In genomic region chr16:26195225-26195624, GRCh38 we compare ENCODE assay signal across 27 cellular contexts.
"Had no signal": no experiment of that assay in that cellular context is flagged by ENCODE, and none has a peak within 500 bp of the region (broad histone marks: within the 10 kb centered on the region; RNA-seq: fewer than 3 reads in every experiment).

No MANE protein-coding gene starts in this region.

- H3K4me3 ChIP-seq: adrenal gland, SK-N-MC had no signal

- H3K4me1 ChIP-seq: adrenal gland had no signal

- H3K27ac ChIP-seq: adrenal gland, SK-N-MC had no signal

- H3K9me3 ChIP-seq: adrenal gland had no signal

- H3K27ac Mint-ChIP-seq: activated CD8-positive, alpha-beta memory T cell treated with anti-CD3 and anti-CD28 coated beads, Interleukin-2, amount 10 ng/mL, durations not matched to agents 7 days and 5 days; activated naive CD8-positive, alpha-beta T cell treated with anti-CD3 and anti-CD28 coated beads, Interleukin-2, amount 10 ng/mL, durations not matched to agents 7 days and 5 days; T-cell had no signal

- H3K27me3 ChIP-seq: adrenal gland had no signal

- H3K9me3 Mint-ChIP-seq: activated naive CD8-positive, alpha-beta T cell treated with anti-CD3 and anti-CD28 coated beads, Interleukin-2, amount 10 ng/mL, durations not matched to agents 7 days and 5 days had no signal

- H3K36me3 Mint-ChIP-seq: activated CD8-positive, alpha-beta memory T cell treated with anti-CD3 and anti-CD28 coated beads, Interleukin-2, amount 10 ng/mL, durations not matched to agents 7 days and 5 days; activated naive CD8-positive, alpha-beta T cell treated with anti-CD3 and anti-CD28 coated beads, Interleukin-2, amount 10 ng/mL, durations not matched to agents 7 days and 5 days; T-cell had no signal

- ATAC-seq: activated CD4-positive, alpha-beta T cell treated with anti-CD3 and anti-CD28 coated beads for 36 hours; activated CD8-positive, alpha-beta memory T cell treated with anti-CD3 and anti-CD28 coated beads, Interleukin-2, amount 10 ng/mL, durations not matched to agents 7 days and 5 days; activated T-cell treated with anti-CD3 and anti-CD28 coated beads, Interleukin-2, amount 50 U/mL, for 4 hours; Panc1; Right ventricle myocardium inferior; T-cell had no signal

- DNase-seq: activated CD4-positive, alpha-beta T cell treated with anti-CD3 and anti-CD28 coated beads for 36 hours; activated CD4-positive, alpha-beta T cell treated with anti-CD3 and anti-CD28 coated beads, Interleukin-2, amount 50 U/mL, for 1 hour; activated CD4-positive, CD25-positive, alpha-beta regulatory T cell; activated CD8-positive, alpha-beta memory T cell treated with anti-CD3 and anti-CD28 coated beads, Interleukin-2, amount 10 ng/mL, durations not matched to agents 7 days and 5 days; activated naive CD4-positive, alpha-beta T cell treated with anti-CD3 and anti-CD28 coated beads, Interleukin-2, amount 50 U/mL, for 16 hours; activated naive CD8-positive, alpha-beta T cell treated with anti-CD3 and anti-CD28 coated beads, Interleukin-2, amount 10 ng/mL, durations not matched to agents 7 days and 5 days; activated T-cell treated with anti-CD3 and anti-CD28 coated beads, Interleukin-2, amount 50 U/mL, for 4 hours; adrenal gland; anterior cingulate cortex; cerebellar nuclear complex; MM.1S; NCI-H1105; NCI-H1436; NCI-H1694 treated with DMSO at 0.1 percent for 48 hours; NCI-H2029 treated with DMSO at 0.1 percent for 48 hours; NCI-H345; NCI-H524; NCI-H82; NK-92 treated with Interleukin-12 subunit alpha and Interleukin-12 subunit beta, amount 100 ng/mL, for 24 hours; OCI-M1; RPMI8226; T-cell; T-helper 2 cell; T1000 had no signal

- H3K4me3 Mint-ChIP-seq: activated CD4-positive, alpha-beta T cell treated with anti-CD3 and anti-CD28 coated beads for 36 hours; activated CD8-positive, alpha-beta memory T cell treated with anti-CD3 and anti-CD28 coated beads, Interleukin-2, amount 10 ng/mL, durations not matched to agents 7 days and 5 days; activated naive CD8-positive, alpha-beta T cell treated with anti-CD3 and anti-CD28 coated beads, Interleukin-2, amount 10 ng/mL, durations not matched to agents 7 days and 5 days; activated T-cell treated with anti-CD3 and anti-CD28 coated beads, Interleukin-2, amount 50 U/mL, for 4 hours; T-cell had no signal

- H3K36me3 ChIP-seq: adrenal gland had no signal

- H3K4me1 Mint-ChIP-seq: activated CD4-positive, alpha-beta T cell treated with anti-CD3 and anti-CD28 coated beads for 36 hours; activated CD8-positive, alpha-beta memory T cell treated with anti-CD3 and anti-CD28 coated beads, Interleukin-2, amount 10 ng/mL, durations not matched to agents 7 days and 5 days; activated naive CD8-positive, alpha-beta T cell treated with anti-CD3 and anti-CD28 coated beads, Interleukin-2, amount 10 ng/mL, durations not matched to agents 7 days and 5 days; T-cell had no signal

- H3K27me3 Mint-ChIP-seq: activated CD8-positive, alpha-beta memory T cell treated with anti-CD3 and anti-CD28 coated beads, Interleukin-2, amount 10 ng/mL, durations not matched to agents 7 days and 5 days; activated naive CD8-positive, alpha-beta T cell treated with anti-CD3 and anti-CD28 coated beads, Interleukin-2, amount 10 ng/mL, durations not matched to agents 7 days and 5 days had no signal
